Comparison of ENCODE assay signal across 8 cellular contexts in the genomic region with DNA sequence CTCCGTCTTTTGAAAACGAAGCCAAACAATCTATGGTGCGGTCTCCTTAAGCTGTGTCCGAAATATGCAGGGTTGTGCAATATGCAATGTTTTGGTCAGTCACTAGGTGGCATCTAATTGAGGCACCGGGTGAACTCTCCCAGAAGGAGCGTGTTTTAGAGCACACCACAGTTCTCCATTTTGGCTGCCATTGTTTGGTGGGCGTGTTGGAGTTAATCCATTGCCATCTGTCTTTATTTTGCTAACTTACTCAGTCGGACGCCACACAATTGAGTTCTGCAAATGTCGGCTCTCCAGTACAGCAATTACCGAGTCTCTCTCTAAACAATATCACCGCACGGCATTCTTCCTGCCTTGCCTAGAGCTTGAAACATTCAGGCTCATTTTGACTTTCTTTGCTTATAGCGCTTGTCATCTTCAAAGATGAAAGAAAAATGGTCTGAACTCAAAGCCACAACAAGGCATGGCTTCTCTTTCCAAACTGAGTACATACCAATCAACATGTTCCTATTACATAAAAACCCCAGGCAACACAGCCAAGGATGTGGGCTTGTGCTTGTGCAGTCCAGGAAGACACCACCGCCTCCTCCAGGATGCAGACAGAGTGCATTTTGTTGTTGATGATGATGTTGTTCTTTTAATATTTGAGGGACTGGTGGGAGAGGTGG.
DNase-seq lines count a peak whose midpoint lies in the region; ATAC-seq and TF ChIP-seq lines count a peak whose summit lies in the region.

No MANE protein-coding gene starts in this region.

- H3K4me3 Mint-ChIP-seq in activated CD8-positive, alpha-beta T cell treated with anti-CD3 and anti-CD28 coated beads for 36 hours, result peak overlapping the region; percentile 9

- DNase-seq in A673 (ENCODE audit: low spot score) (peak; percentile 67), NCI-H524 treated with DMSO at 0.1 percent for 48 hours (lab: John Stamatoyannopoulos, UW) (peak; percentile 94), epithelial cell of esophagus (ENCODE audit: low read depth) (peak; percentile 67), mucosa of gallbladder (ENCODE audit: low spot score) (peak; percentile 53), upper lobe of right lung (no peak)
- peak; percentile 53 for DNase-seq in activated CD8-positive, alpha-beta T cell treated with anti-CD3 and anti-CD28 coated beads for 36 hours

- POLR2A ChIA-PET in A673 (lab: Charles Lee; ENCODE audit: low non-redundant PET), result no interaction called here
- POLR2A ChIA-PET in activated CD8-positive, alpha-beta T cell treated with anti-CD3 and anti-CD28 coated beads for 36 hours (lab: Charles Lee), result interaction anchor here (0.8 kb wide), 1 partner anchor 18 kb away, joined by 3 read pairs; no protein-coding TSS in a partner anchor

- H3K9me3 Mint-ChIP-seq in activated CD8-positive, alpha-beta T cell treated with anti-CD3 and anti-CD28 coated beads for 36 hours, result no peaks in the 10 kb centered on the region

- ATAC-seq in activated CD8-positive, alpha-beta T cell treated with anti-CD3 and anti-CD28 coated beads for 36 hours, result peak; percentile 84
- peak; percentile 96 for ATAC-seq in upper lobe of right lung
- ATAC-seq in HG03460 (IDR thresholded peaks at IDR 0.05; ENCODE audit: unreplicated experiment), result no peak

- peaks cover 9% of the 10 kb centered on the region for H3K27me3 Mint-ChIP-seq in activated CD8-positive, alpha-beta T cell treated with anti-CD3 and anti-CD28 coated beads for 36 hours

- no TSS peak for BruUV-seq in A673 (replicated peaks; lab: Mats Ljungman, UMichigan)

- H3K4me1 Mint-ChIP-seq in activated CD8-positive, alpha-beta T cell treated with anti-CD3 and anti-CD28 coated beads for 36 hours (ENCODE audit: low read depth), result peaks cover 25% of the 10 kb centered on the region

- H3K27ac ChIP-seq in A673 (ENCODE audit: low read depth, low read length, poor library complexity, severe bottlenecking), result no peak overlapping the region
- peak overlapping the region; percentile 45 for H3K27ac ChIP-seq in upper lobe of right lung

- intact Hi-C loops in A673 (cut with micrococcal nuclease; ENCODE audit: unreplicated experiment), result loop anchor here (5.0 kb wide), 1 partner anchor 246 kb away; no protein-coding TSS in a partner anchor
- intact Hi-C loops in activated CD8-positive, alpha-beta T cell treated with anti-CD3 and anti-CD28 coated beads for 36 hours (cut with micrococcal nuclease), result loop anchor here (5.0 kb wide), 1 partner anchor 246 kb away; no protein-coding TSS in a partner anchor
- intact Hi-C loops in upper lobe of right lung (cut with DNase I), result no loop called here

- H3K27ac Mint-ChIP-seq in activated CD8-positive, alpha-beta T cell treated with anti-CD3 and anti-CD28 coated beads for 36 hours, result peak overlapping the region; percentile 67

- no peaks in the 10 kb centered on the region for H3K36me3 Mint-ChIP-seq in activated CD8-positive, alpha-beta T cell treated with anti-CD3 and anti-CD28 coated beads for 36 hours (ENCODE audit: low read depth)

- TF ChIP-seq CTCF in A673 (conservative IDR thresholded peaks at IDR 0.05; ENCODE audit: low read depth, low read length) (peak; percentile 55), GM12875 (IDR thresholded peaks at IDR 0.05; ENCODE audit: borderline replicate concordance, insufficient read depth, low read depth, low read length) (peak; percentile 59), epithelial cell of esophagus (IDR thresholded peaks at IDR 0.05; ENCODE audit: insufficient read depth, low read depth, low read length, missing control alignments) (peak; percentile 67), upper lobe of right lung (IDR thresholded peaks at IDR 0.05) (peak; percentile 71)
- peak; percentile 57 for TF ChIP-seq CTCF in activated CD8-positive, alpha-beta T cell treated with anti-CD3 and anti-CD28 coated beads for 36 hours (IDR thresholded peaks at IDR 0.05)

- H3K4me3 ChIP-seq in A673 (ENCODE audit: low read depth, low read length, poor library complexity, severe bottlenecking) (no peak overlapping the region), GM12875 (ENCODE audit: low read depth, low read length) (no peak overlapping the region), epithelial cell of esophagus (ENCODE audit: low read length) (no peak overlapping the region), upper lobe of right lung (peak overlapping the region; percentile 4)

- no peaks in the 10 kb centered on the region for H3K4me1 ChIP-seq in A673 (ENCODE audit: insufficient read depth, low read length, poor library complexity, severe bottlenecking)
- H3K4me1 ChIP-seq in upper lobe of right lung, result no peaks in the 10 kb centered on the region

- H3K27me3 ChIP-seq in A673 (replicated peaks; ENCODE audit: insufficient read depth, low read depth, low read length, poor library complexity), result no peaks in the 10 kb centered on the region
- H3K27me3 ChIP-seq in upper lobe of right lung, result no peaks in the 10 kb centered on the region

- CTCF ChIA-PET in A673 (lab: Charles Lee), result interaction anchor here (0.9 kb wide), 1 partner anchor 140 kb away, joined by 3 read pairs; no protein-coding TSS in a partner anchor
- CTCF ChIA-PET in activated CD8-positive, alpha-beta T cell treated with anti-CD3 and anti-CD28 coated beads for 36 hours (lab: Charles Lee), result interaction anchor here (0.6 to 2.7 kb wide), 12 partner anchors 13 to 246 kb away, joined by 3 to 12 read pairs (median 4); no protein-coding TSS in a partner anchor

- H3K9me3 ChIP-seq in A673 (ENCODE audit: low read depth, low read length, poor library complexity, severe bottlenecking), result no peaks in the 10 kb centered on the region
- H3K9me3 ChIP-seq in upper lobe of right lung, result no peaks in the 10 kb centered on the region

- no peaks in the 10 kb centered on the region for H3K36me3 ChIP-seq in A673 (ENCODE audit: insufficient read depth, low read length, poor library complexity, severe bottlenecking)
- H3K36me3 ChIP-seq in upper lobe of right lung, result no peaks in the 10 kb centered on the region
